Comparison of ENCODE assay signal across 22 cellular contexts in genomic region chr2:76461431-76461830, GRCh38.
"Had no signal": no experiment of that assay in that cellular context is flagged by ENCODE, and none has a peak within 500 bp of the region (broad histone marks: within the 10 kb centered on the region; RNA-seq: fewer than 3 reads in every experiment).

No MANE protein-coding gene starts in this region.

- DNase-seq: stimulated activated CD4-positive, alpha-beta T cell treated with anti-CD3 and anti-CD28 coated beads, Interleukin-2, amount 100 ng/mL, for 48 hours; stimulated activated CD4-positive, alpha-beta T cell treated with anti-CD3 and anti-CD28 coated beads, Interleukin-4, amount 100 ng/mL, for 1 hour; stimulated activated CD4-positive, alpha-beta T cell treated with anti-CD3 and anti-CD28 coated beads, Interleukin-4, amount 100 ng/mL, for 24 hours; stimulated activated CD4-positive, alpha-beta T cell treated with anti-CD3 and anti-CD28 coated beads, Interleukin-4, amount 100 ng/mL, for 4 hours; stimulated activated CD8-positive, alpha-beta memory T cell treated with anti-CD3 and anti-CD28 coated beads, Interleukin-4, amount 100 ng/mL, for 48 hours; stimulated activated naive B cell treated with anti-CD40 and anti-IgM and Interleukin-4, amounts not matched to agents 10 μg/mL and 1 μg/mL and 100 μg/mL, for 72 hours; stimulated activated naive CD4-positive, alpha-beta T cell; stimulated activated naive CD4-positive, alpha-beta T cell treated with Interleukin-2 at 50 U/mL for 16 hours; stimulated activated naive CD8-positive, alpha-beta T cell treated with anti-CD3 and anti-CD28 coated beads, Interleukin-15, amount 100 ng/mL, for 72 hours; stimulated activated naive CD8-positive, alpha-beta T cell treated with anti-CD3 and anti-CD28 coated beads, Interleukin-15, Interleukin-2, amounts not matched to agents 100 U/mL and 50 U/mL, for 24 hours; stomach; substantia nigra; testis; thyroid gland; tibial artery; transverse colon; trophoblast cell; upper lobe of left lung; upper lobe of right lung; uterus had no signal

- ATAC-seq: stimulated activated effector memory CD8-positive, alpha-beta T cell treated with anti-CD3 and anti-CD28 coated beads, Interleukin-12 subunit alpha, Interleukin-12 subunit beta, amount 100 ng/mL, for 72 hours; stimulated activated memory B cell treated with anti-CD40 and anti-IgM and Interleukin-4, amounts not matched to agents 10 μg/mL and 1 μg/mL and 100 μg/mL, for 72 hours; stimulated activated naive B cell treated with anti-CD40 and anti-IgM and Interleukin-4, amounts not matched to agents 10 μg/mL and 1 μg/mL and 100 μg/mL, for 72 hours; stimulated activated naive CD8-positive, alpha-beta T cell treated with anti-CD3 and anti-CD28 coated beads, Interleukin-15, amount 100 ng/mL, for 72 hours; stimulated activated naive CD8-positive, alpha-beta T cell treated with anti-CD3 and anti-CD28 coated beads, Interleukin-15, Interleukin-2, amounts not matched to agents 100 U/mL and 50 U/mL, for 24 hours; upper lobe of right lung had no signal
